25 cellular contexts compared by ENCODE assay signal in the genomic region with DNA sequence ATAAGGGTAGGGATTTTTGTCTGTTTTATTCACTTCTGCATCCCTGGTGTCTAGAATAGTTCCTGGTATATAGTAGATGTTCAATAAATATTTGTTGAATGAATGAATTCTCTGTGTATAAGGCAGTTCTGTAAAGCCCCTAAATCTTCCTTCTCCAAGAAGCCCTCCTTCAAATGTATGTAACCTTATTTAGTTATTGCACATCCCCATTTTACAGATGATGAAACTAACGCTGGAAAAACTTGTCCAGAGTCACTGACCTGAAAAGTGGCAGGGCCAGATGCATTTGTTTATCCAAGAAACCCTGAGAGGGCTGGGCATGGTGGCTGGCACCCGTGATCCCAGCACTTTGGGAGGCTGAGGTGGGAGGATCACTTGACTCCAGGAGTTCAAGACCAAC. TPM values are rescaled to one million over a fixed set of nuclear protein-coding genes. Genes with fewer than 3 reads are reported as not detected.
"Had no signal": no experiment of that assay in that cellular context is flagged by ENCODE, and none has a peak within 500 bp of the region (broad histone marks: within the 10 kb centered on the region; RNA-seq: fewer than 3 reads in every experiment).

No MANE protein-coding gene starts in this region.

- H3K27ac Mint-ChIP-seq: activated CD4-positive, alpha-beta memory T cell treated with anti-CD3 and anti-CD28 coated beads for 36 hours; activated naive CD4-positive, alpha-beta T cell treated with anti-CD3 and anti-CD28 coated beads, Interleukin-2, amount 50 U/mL, for 24 hours; neural progenitor cell; T-helper 1 cell treated with Interleukin-12 subunit alpha and Interleukin-12 subunit beta and Interleukin-4 antibody, amounts not matched to agents 30 μg/mL and 1 μg/mL, for 36 hours had no signal

- ATAC-seq: activated T-cell treated with anti-CD3 and anti-CD28 coated beads, Interleukin-2, amount 50 U/mL, for 72 hours; left lobe of liver; lower lobe of right lung; stimulated activated naive CD8-positive, alpha-beta T cell treated with anti-CD3 and anti-CD28 coated beads, Interleukin-15, Interleukin-2, amounts not matched to agents 100 U/mL and 50 U/mL, for 24 hours had no signal

- H3K4me2 ChIP-seq: neural progenitor cell had no signal

- H3K9me3 ChIP-seq: lower lobe of right lung, tibial artery had no signal

- H3K27me3 ChIP-seq: tibial artery had no signal

- H3K36me3 ChIP-seq: lower lobe of right lung, neural progenitor cell, tibial artery had no signal

- H3K9me3 Mint-ChIP-seq: activated CD4-positive, alpha-beta memory T cell treated with anti-CD3 and anti-CD28 coated beads for 36 hours; activated naive CD4-positive, alpha-beta T cell treated with anti-CD3 and anti-CD28 coated beads, Interleukin-2, amount 50 U/mL, for 24 hours; activated T-cell treated with anti-CD3 and anti-CD28 coated beads, Interleukin-2, amount 50 U/mL, for 72 hours; brain; naive B cell; neural progenitor cell; T-helper 1 cell treated with Interleukin-12 subunit alpha and Interleukin-12 subunit beta and Interleukin-4 antibody, amounts not matched to agents 30 μg/mL and 1 μg/mL, for 36 hours had no signal

- H3K4me3 Mint-ChIP-seq: activated CD4-positive, alpha-beta memory T cell treated with anti-CD3 and anti-CD28 coated beads for 36 hours; activated naive CD4-positive, alpha-beta T cell treated with anti-CD3 and anti-CD28 coated beads, Interleukin-2, amount 50 U/mL, for 24 hours; activated T-cell treated with anti-CD3 and anti-CD28 coated beads, Interleukin-2, amount 50 U/mL, for 72 hours; brain; naive B cell; neural progenitor cell; T-helper 1 cell treated with Interleukin-12 subunit alpha and Interleukin-12 subunit beta and Interleukin-4 antibody, amounts not matched to agents 30 μg/mL and 1 μg/mL, for 36 hours had no signal

- H2AFZ ChIP-seq: neural progenitor cell had no signal

- H3K9ac ChIP-seq: neural progenitor cell had no signal

- H3K36me3 Mint-ChIP-seq: naive B cell had no signal

- H3K27ac ChIP-seq: lower lobe of right lung, neural progenitor cell had no signal

- H3K27me3 Mint-ChIP-seq: activated CD4-positive, alpha-beta memory T cell treated with anti-CD3 and anti-CD28 coated beads for 36 hours; activated naive CD4-positive, alpha-beta T cell treated with anti-CD3 and anti-CD28 coated beads, Interleukin-2, amount 50 U/mL, for 24 hours had no signal

- H3K4me3 ChIP-seq: lower lobe of right lung, neural progenitor cell, tibial artery had no signal

- DNase-seq: activated CD4-positive, alpha-beta memory T cell treated with anti-CD3 and anti-CD28 coated beads for 36 hours; activated CD4-positive, alpha-beta T cell treated with anti-CD3 and anti-CD28 coated beads for 4 hours; activated CD4-positive, CD25-positive, alpha-beta regulatory T cell; activated gamma-delta T cell treated with Interleukin-2 at 50 U/mL for 16 hours; activated T-cell treated with anti-CD3 and anti-CD28 coated beads, Interleukin-2, amount 50 U/mL, for 72 hours; anterior cingulate cortex; effector CD4-positive, alpha-beta T cell; erythroblast; foreskin fibroblast; lower lobe of right lung; naive B cell; retina; stimulated activated CD4-positive, alpha-beta T cell treated with anti-CD3 and anti-CD28 coated beads, Interleukin-4, amount 100 ng/mL, for 1 hour; stimulated activated naive CD8-positive, alpha-beta T cell treated with anti-CD3 and anti-CD28 coated beads, Interleukin-15, Interleukin-2, amounts not matched to agents 100 U/mL and 50 U/mL, for 24 hours; tibial artery had no signal

RNA-seq across cellular contexts. Expression of a gene that starts 49.3 kb away (rescaled TPM):
- total RNA-seq: cardiac septum, chondrocyte, fibroblast of lung, mesenteric fat pad, posterior vena cava had no signal
- polyA plus RNA-seq: fibroblast of lung had no signal
